In genomic region chr12:40001406-40001805, GRCh38 we compare ENCODE assay signal across 23 cellular contexts.
DNase-seq lines count a peak whose midpoint lies in the region; ATAC-seq, FAIRE-seq and TF ChIP-seq lines count a peak whose summit lies in the region.
"Had no signal": no experiment of that assay in that cellular context is flagged by ENCODE, and none has a peak within 500 bp of the region (broad histone marks: within the 10 kb centered on the region; RNA-seq: fewer than 3 reads in every experiment).

No MANE protein-coding gene starts in this region.

- H4K20me1 ChIP-seq in KMS-11 (ENCODE audit: insufficient read depth) = no peaks in the 10 kb centered on the region
- H4K20me1 ChIP-seq: BLaER1 treated with 17β-estradiol and CSF1 and Interleukin-3, amounts not matched to agents 10 nM and 100 nM had no signal

- H3K4me3 ChIP-seq in A549 = no peak overlapping the region
- no peak overlapping the region for H3K4me3 ChIP-seq in KMS-11 (IDR thresholded peaks at IDR 0.05; ENCODE audit: insufficient read depth, low read depth, low read length)
- H3K4me3 ChIP-seq in Peyer's patch = no peak overlapping the region
- H3K4me3 ChIP-seq: BLaER1 treated with 17β-estradiol and CSF1 and Interleukin-3, amounts not matched to agents 10 nM and 100 nM; GM23248 had no signal

- H3K4me1 ChIP-seq in A549 (peaks cover 36% of the 10 kb centered on the region), KMS-11 (ENCODE audit: low read depth, poor library complexity, severe bottlenecking) (peaks cover 10% of the 10 kb centered on the region), Peyer's patch (peaks cover 0 to 4% (median 0%) of the 10 kb centered on the region in 4 donors)
- H3K4me1 ChIP-seq: BE2C; BLaER1 treated with 17β-estradiol and CSF1 and Interleukin-3, amounts not matched to agents 10 nM and 100 nM had no signal

- no peak for TF ChIP-seq CTCF in A549 (IDR thresholded peaks at IDR 0.05)
- TF ChIP-seq CTCF in KMS-11 (conservative IDR thresholded peaks at IDR 0.05; ENCODE audit: low read depth, low read length) = no peak
- no peak for TF ChIP-seq CTCF in Peyer's patch (IDR thresholded peaks at IDR 0.05)

- CTCF ChIA-PET in A549 (lab: Yijun Ruan, JAX) = interaction anchor here (1.7 to 2.0 kb wide), 2 partner anchors 10 kb away, joined by 6 to 15 read pairs; no protein-coding TSS in a partner anchor

- H3K27me3 ChIP-seq in KMS-11 (ENCODE audit: insufficient read depth, low read depth) (no peaks in the 10 kb centered on the region), Peyer's patch (no peaks in the 10 kb centered on the region)
- H3K27me3 ChIP-seq: BLaER1 treated with 17β-estradiol and CSF1 and Interleukin-3, amounts not matched to agents 10 nM and 100 nM had no signal

- TF ChIP-seq EP300 in A549 (IDR thresholded peaks at IDR 0.05) = no peak

- FAIRE-seq in A549 (lab: Jason Lieb, UNC) (no peak), GM19239 (lab: Jason Lieb, UNC) (peak; percentile 21)
- FAIRE-seq: D721Med, GM12891, H1 had no signal

- H3K36me3 ChIP-seq in KMS-11 (ENCODE audit: insufficient read depth) = no peaks in the 10 kb centered on the region
- no peaks in the 10 kb centered on the region for H3K36me3 ChIP-seq in Peyer's patch
- H3K36me3 ChIP-seq: BE2C had no signal

- H3K4me2 ChIP-seq in A549 (peak overlapping the region; percentile 76; the same call in 2 of the 3 replicates), KMS-11 (peak overlapping the region; percentile 0; the same call in 1 of the 2 replicates)
- H3K4me2 ChIP-seq: BLaER1 treated with 17β-estradiol and CSF1 and Interleukin-3, amounts not matched to agents 10 nM and 100 nM had no signal

- no peak overlapping the region for H3K27ac ChIP-seq in A549
- H3K27ac ChIP-seq in KMS-11 = no peak overlapping the region
- H3K27ac ChIP-seq in Peyer's patch = no peak overlapping the region
- H3K27ac ChIP-seq: BLaER1 treated with 17β-estradiol and CSF1 and Interleukin-3, amounts not matched to agents 10 nM and 100 nM; GM23248 had no signal

- TF ChIP-seq POLR2A in A549 (IDR thresholded peaks at IDR 0.05; ENCODE audit: low read length) = no peak
- TF ChIP-seq POLR2A in Peyer's patch (IDR thresholded peaks at IDR 0.05) = no peak

- no peak for TF ChIP-seq RAD21 in A549 (conservative IDR thresholded peaks at IDR 0.05 in 1 of 2, IDR thresholded peaks at IDR 0.05 in 1 of 2)

- H3K79me2 ChIP-seq in KMS-11 (ENCODE audit: insufficient read depth, low read depth) = no peaks in the 10 kb centered on the region

- H3K9ac ChIP-seq in KMS-11 = no peak overlapping the region
- H3K9ac ChIP-seq: BLaER1 treated with 17β-estradiol and CSF1 and Interleukin-3, amounts not matched to agents 10 nM and 100 nM; GM23248 had no signal

- POLR2A ChIA-PET in A549 (lab: Yijun Ruan, JAX) = no interaction called here

- no peaks in the 10 kb centered on the region for H3K9me3 ChIP-seq in A549
- H3K9me3 ChIP-seq in Peyer's patch = peaks cover 0 to 8% (median 0%) of the 10 kb centered on the region in 4 donors
- H3K9me3 ChIP-seq: BE2C had no signal

- no peak for ATAC-seq in A549

- H2AFZ ChIP-seq in KMS-11 (ENCODE audit: low read depth) = no peak overlapping the region
- H2AFZ ChIP-seq: GM23248 had no signal

- DNase-seq in A549 (ENCODE audit: low read depth in 1 of 2, low spot score in 1 of 2) = no peak
- DNase-seq in GM19239 (ENCODE audit: insufficient read length, low spot score) = no peak
- peak; percentile 43 for DNase-seq in RPMI8226
- DNase-seq in DMS79 treated with DMSO at 0.1 percent for 48 hours (lab: John Stamatoyannopoulos, UW) = no peak
- no peak for DNase-seq in kidney tubule cell (ENCODE audit: low spot score)
- DNase-seq in KG1 (lab: John Stamatoyannopoulos, UW) = no peak
- DNase-seq in Peyer's patch = no peak
- DNase-seq: ACHN; AML-193; BE2C; CD4-positive, alpha-beta T cell; CD8-positive, alpha-beta memory T cell; DMS 273 treated with DMSO at 0.1 percent for 48 hours; DMS79; GF-D8; GM23248; H7; HCEC 1CT had no signal

TF ChIP-seq in A549, 52 proteins besides CTCF, POLR2A, EP300 and RAD21:
- TF ChIP-seq HOXA7 (CRISPR knock-in tag; IDR thresholded peaks at IDR 0.05) (no peak), JUN (IDR thresholded peaks at IDR 0.05) (no peak), KDM5A (IDR thresholded peaks at IDR 0.05) (no peak), ZNF302 (CRISPR knock-in tag; IDR thresholded peaks at IDR 0.05) (no peak), TP53 (CRISPR knock-in tag; IDR thresholded peaks at IDR 0.05) (no peak), NR3C1 (IDR thresholded peaks at IDR 0.05) (no peak), MAFK (IDR thresholded peaks at IDR 0.05; ENCODE audit: partially characterized antibody) (no peak), E2F6 (IDR thresholded peaks at IDR 0.05; ENCODE audit: borderline replicate concordance, low read depth) (no peak), RARB (CRISPR knock-in tag; IDR thresholded peaks at IDR 0.05) (no peak), GATA3 (IDR thresholded peaks at IDR 0.05; ENCODE audit: borderline replicate concordance) (no peak), RNF2 (IDR thresholded peaks at IDR 0.05; ENCODE audit: borderline replicate concordance, low read depth) (no peak), MAX (IDR thresholded peaks at IDR 0.05) (no peak), HES2 (IDR thresholded peaks at IDR 0.05) (no peak), HOXB5 (CRISPR knock-in tag; IDR thresholded peaks at IDR 0.05) (no peak), CHD2 (IDR thresholded peaks at IDR 0.05; ENCODE audit: low read length, partially characterized antibody) (no peak), HEYL (CRISPR knock-in tag; IDR thresholded peaks at IDR 0.05) (no peak), NPAS2 (CRISPR knock-in tag; IDR thresholded peaks at IDR 0.05; ENCODE audit: borderline replicate concordance) (no peak), CBX8 (IDR thresholded peaks at IDR 0.05) (no peak)
- TF ChIP-seq, protein P1, sequence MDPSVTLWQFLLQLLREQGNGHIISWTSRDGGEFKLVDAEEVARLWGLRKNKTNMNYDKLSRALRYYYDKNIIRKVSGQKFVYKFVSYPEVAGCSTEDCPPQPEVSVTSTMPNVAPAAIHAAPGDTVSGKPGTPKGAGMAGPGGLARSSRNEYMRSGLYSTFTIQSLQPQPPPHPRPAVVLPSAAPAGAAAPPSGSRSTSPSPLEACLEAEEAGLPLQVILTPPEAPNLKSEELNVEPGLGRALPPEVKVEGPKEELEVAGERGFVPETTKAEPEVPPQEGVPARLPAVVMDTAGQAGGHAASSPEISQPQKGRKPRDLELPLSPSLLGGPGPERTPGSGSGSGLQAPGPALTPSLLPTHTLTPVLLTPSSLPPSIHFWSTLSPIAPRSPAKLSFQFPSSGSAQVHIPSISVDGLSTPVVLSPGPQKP (IDR thresholded peaks at IDR 0.05; ENCODE audit: low read depth, low read length) = no peak
